15 cellular contexts compared by ENCODE assay signal in genomic region chr9:130018260-130018659, GRCh38. TPM values are rescaled to one million over a fixed set of nuclear protein-coding genes. Genes with fewer than 3 reads are reported as not detected.
DNase-seq lines count a peak whose midpoint lies in the region; ATAC-seq and TF ChIP-seq lines count a peak whose summit lies in the region.
"Had no signal": no experiment of that assay in that cellular context is flagged by ENCODE, and none has a peak within 500 bp of the region (broad histone marks: within the 10 kb centered on the region; RNA-seq: fewer than 3 reads in every experiment).

No MANE protein-coding gene starts in this region.

- peak overlapping the region; percentile 96 for H3K27ac Mint-ChIP-seq in activated naive CD8-positive, alpha-beta T cell treated with anti-CD3 and anti-CD28 coated beads, Interleukin-2, amount 50 U/mL, for 24 hours
- H3K27ac Mint-ChIP-seq: H9 had no signal

- H3K9me3 Mint-ChIP-seq in activated naive CD8-positive, alpha-beta T cell treated with anti-CD3 and anti-CD28 coated beads, Interleukin-2, amount 50 U/mL, for 24 hours: no peaks in the 10 kb centered on the region

- H3K27me3 Mint-ChIP-seq in activated naive CD8-positive, alpha-beta T cell treated with anti-CD3 and anti-CD28 coated beads, Interleukin-2, amount 50 U/mL, for 24 hours: no peaks in the 10 kb centered on the region

- peaks cover 90% of the 10 kb centered on the region for H3K4me1 Mint-ChIP-seq in activated naive CD8-positive, alpha-beta T cell treated with anti-CD3 and anti-CD28 coated beads, Interleukin-2, amount 50 U/mL, for 24 hours

- H3K4me1 ChIP-seq in GM23248 (ENCODE audit: insufficient read depth) (peaks cover 20% of the 10 kb centered on the region), neutrophil (ENCODE audit: control insufficient read depth in 1 of 2, insufficient read depth in 1 of 2, low read depth in 1 of 2, low read length in 1 of 2) (peaks cover 3 to 6% of the 10 kb centered on the region in 2 experiments), tibial nerve (peaks cover 0 to 31% (median 3%) of the 10 kb centered on the region in 4 donors)
- H3K4me1 ChIP-seq: BE2C had no signal

- H3K9me2 ChIP-seq in GM23248 (ENCODE audit: insufficient read depth): no peaks in the 10 kb centered on the region

- H4K20me1 ChIP-seq in GM23248 (ENCODE audit: insufficient read depth): 0 out of 2 replicates have a peak, but pooled peaks cover 4% of the 10 kb centered on the region

- H3K9me3 ChIP-seq in GM23248 (ENCODE audit: low read depth) (no peaks in the 10 kb centered on the region), neutrophil (no peaks in the 10 kb centered on the region), tibial nerve (peaks cover 0 to 4% (median 0%) of the 10 kb centered on the region in 4 donors)
- H3K9me3 ChIP-seq: BE2C, Peyer's patch had no signal

- no peak for TF ChIP-seq EP300 in tibial nerve (IDR thresholded peaks at IDR 0.05)

- peak; percentile 22 for DNase-seq in Caki2 (ENCODE audit: low read depth)
- peak; percentile 52 for DNase-seq in GM23248
- no peak for DNase-seq in activated naive CD8-positive, alpha-beta T cell treated with anti-CD3 and anti-CD28 coated beads, Interleukin-2, amount 50 U/mL, for 24 hours
- DNase-seq in tibial nerve (ENCODE audit: low spot score in 2 of 2): no peak
- DNase-seq: amygdala, BE2C, H9, MM.1S, NCI-H1930, NCI-H748 treated with DMSO at 0.1 percent for 48 hours, Peyer's patch had no signal

- H3K36me3 Mint-ChIP-seq in activated naive CD8-positive, alpha-beta T cell treated with anti-CD3 and anti-CD28 coated beads, Interleukin-2, amount 50 U/mL, for 24 hours (ENCODE audit: low read depth): peaks cover 53% of the 10 kb centered on the region

- H3K27ac ChIP-seq in GM23248 (no peak overlapping the region), neutrophil (peak overlapping the region; percentile 1), tibial nerve (peak overlapping the region in 1 of 4 donors; percentile 26)

- H2AFZ ChIP-seq in GM23248: no peak overlapping the region

- TF ChIP-seq CTCF in neutrophil (IDR thresholded peaks at IDR 0.05): no peak
- TF ChIP-seq CTCF in tibial nerve (IDR thresholded peaks at IDR 0.05): no peak

- H3K4me3 Mint-ChIP-seq in activated naive CD8-positive, alpha-beta T cell treated with anti-CD3 and anti-CD28 coated beads, Interleukin-2, amount 50 U/mL, for 24 hours: peak overlapping the region; percentile 34
- H3K4me3 Mint-ChIP-seq: H9 had no signal

- no peak overlapping the region for H3K4me2 ChIP-seq in GM23248 (ENCODE audit: unreplicated experiment)

- H3K4me3 ChIP-seq in GM23248: no peak overlapping the region
- no peak overlapping the region for H3K4me3 ChIP-seq in neutrophil (ENCODE audit: low read depth in 1 of 2, low read length in 1 of 2)
- H3K4me3 ChIP-seq in tibial nerve: no peak overlapping the region
- H3K4me3 ChIP-seq: Peyer's patch had no signal

- ATAC-seq in activated naive CD8-positive, alpha-beta T cell treated with anti-CD3 and anti-CD28 coated beads, Interleukin-2, amount 50 U/mL, for 24 hours: no peak
- ATAC-seq in HG02623 (IDR thresholded peaks at IDR 0.05; ENCODE audit: unreplicated experiment) (no peak), GM21619 (IDR thresholded peaks at IDR 0.05; ENCODE audit: unreplicated experiment) (no peak)
- ATAC-seq: SK-N-SH treated with all-trans-retinoic acid at 6 μM for 48 hours had no signal

- in situ Hi-C loops in Caki2 (cut with HindIII; ENCODE audit: low pct_unique_long_range_greater_than_20kb, low sequenced_read_pairs): no loop called here
- in situ Hi-C loops in GM23248 (cut with MboI): no loop called here

- no peak for TF ChIP-seq POLR2A in tibial nerve (IDR thresholded peaks at IDR 0.05)

- peaks cover 63% of the 10 kb centered on the region for H3K79me2 ChIP-seq in GM23248 (ENCODE audit: insufficient read depth)

- no peaks in the 10 kb centered on the region for H3K27me3 ChIP-seq in GM23248 (replicated peaks; ENCODE audit: insufficient read depth)
- H3K27me3 ChIP-seq in neutrophil: no peaks in the 10 kb centered on the region
- no peaks in the 10 kb centered on the region for H3K27me3 ChIP-seq in tibial nerve
- H3K27me3 ChIP-seq: BE2C, Peyer's patch had no signal

- H3K9ac ChIP-seq in GM23248: no peak overlapping the region

- 68% methylated on average over 3 of the region's 3 CpGs for WGBS in GM23248 (ENCODE audit: low coverage in 1 of 2, low lambda C conversion rate in 2 of 2, missing lambda C conversion rate in 2 of 2), 2 experiments
- WGBS in tibial nerve, 2 donors: 73 to 78% methylated on average over 3 of the region's 3 CpGs

- H3F3A ChIP-seq in GM23248 (ENCODE audit: insufficient read depth): peaks cover 18% of the 10 kb centered on the region

- no peaks in the 10 kb centered on the region for H3K36me3 ChIP-seq in GM23248 (ENCODE audit: low read depth)
- H3K36me3 ChIP-seq in neutrophil: no peaks in the 10 kb centered on the region
- H3K36me3 ChIP-seq in tibial nerve: peaks cover 0 to 13% (median 0%) of the 10 kb centered on the region in 3 donors
- H3K36me3 ChIP-seq: BE2C, Peyer's patch had no signal

RNA-seq across cellular contexts. Expression of gene FNBP1, which starts 24.7 kb away (rescaled TPM):
- total RNA-seq in Caki2 (2014; rRNA removed; shearing (Covaris generic); ENCODE audit: low replicate concordance): 68.1 and 103 TPM in 2 replicates
- total RNA-seq in GM23248 (2014; rRNA removed; shearing (Covaris generic)): 18.8 and 22.6 TPM in 2 replicates
- polyA plus RNA-seq in GM23248 (2016; fragmentation: Nextera tagmentation; extraction: Ambion mirVana): 17.8 TPM in 2 replicates
- total RNA-seq in tibial nerve: 100 to 1,000 TPM in 1 of 4 donors, 10 to 100 TPM in 3; 77.0 to 114 (median 86.4) TPM

RNA-seq across cellular contexts. Expression of gene GPR107, which starts 35.4 kb away (rescaled TPM):
- total RNA-seq in Caki2 (2014; rRNA removed; shearing (Covaris generic); ENCODE audit: low replicate concordance): 11.4 and 20.0 TPM in 2 replicates
- total RNA-seq in GM23248 (2014; rRNA removed; shearing (Covaris generic)): 18.9 and 22.9 TPM in 2 replicates
- polyA plus RNA-seq in GM23248 (2016; fragmentation: Nextera tagmentation; extraction: Ambion mirVana): 8.0 and 8.5 TPM in 2 replicates
- 10 to 100 TPM; 19.3 to 36.1 (median 28.9) TPM for total RNA-seq in tibial nerve

Comparison
In these comparisons a context has a peak if more than half of its experiments do, and no peak if none do; other contexts are left out.
1. DNase-seq: peak in Caki2 (single experiment) and GM23248 (single experiment); none in activated naive CD8-positive, alpha-beta T cell treated with anti-CD3 and anti-CD28 coated beads, Interleukin-2, amount 50 U/mL, for 24 hours (single experiment) and tibial nerve (0 of 2).